Comparison of ENCODE assay signal across 10 cellular contexts in genomic region chr17:79841369-79842135, GRCh38. TPM values are rescaled to one million over a fixed set of nuclear protein-coding genes. Genes with fewer than 3 reads are reported as not detected.
DNase-seq lines count a peak whose midpoint lies in the region; ATAC-seq, FAIRE-seq and TF ChIP-seq lines count a peak whose summit lies in the region.
"Had no signal": no experiment of that assay in that cellular context is flagged by ENCODE, and none has a peak within 500 bp of the region (broad histone marks: within the 10 kb centered on the region; RNA-seq: fewer than 3 reads in every experiment).

No MANE protein-coding gene starts in this region.

- FAIRE-seq in GM19239 (lab: Jason Lieb, UNC), result no peak
- FAIRE-seq: colon had no signal

- peak overlapping the region; percentile 49 to 87 (median 65) for H3K4me3 Mint-ChIP-seq in CD8-positive, alpha-beta memory T cell
- peak overlapping the region; percentile 72 for H3K4me3 Mint-ChIP-seq in activated naive CD8-positive, alpha-beta T cell
- H3K4me3 Mint-ChIP-seq in nephron, result peak overlapping the region; percentile 63 to 80 (median 70)

- CTCF ChIA-PET in CD8-positive, alpha-beta memory T cell (lab: Charles Lee), result interaction anchor here (0.8 to 3.6 kb wide), 13 partner anchors 14 to 176 kb away, joined by 3 to 23 read pairs (median 3); partner anchors contain the start of gene CBX8

- peaks cover 0 to 15% (median 0%) of the 10 kb centered on the region in 3 donors for H3K36me3 Mint-ChIP-seq in CD8-positive, alpha-beta memory T cell
- no peaks in the 10 kb centered on the region for H3K36me3 Mint-ChIP-seq in activated naive CD8-positive, alpha-beta T cell
- no peaks in the 10 kb centered on the region for H3K36me3 Mint-ChIP-seq in nephron (ENCODE audit: low read depth)

- H3K9me3 Mint-ChIP-seq in CD8-positive, alpha-beta memory T cell, result no peaks in the 10 kb centered on the region
- H3K9me3 Mint-ChIP-seq in activated naive CD8-positive, alpha-beta T cell (ENCODE audit: low read depth), result no peaks in the 10 kb centered on the region
- H3K9me3 Mint-ChIP-seq in nephron, result no peaks in the 10 kb centered on the region

- H3K4me1 Mint-ChIP-seq in CD8-positive, alpha-beta memory T cell, result peaks cover 32 to 61% (median 36%) of the 10 kb centered on the region in 3 donors
- H3K4me1 Mint-ChIP-seq in activated naive CD8-positive, alpha-beta T cell (ENCODE audit: low read depth), result peaks cover 30% of the 10 kb centered on the region
- peaks cover 25% of the 10 kb centered on the region for H3K4me1 Mint-ChIP-seq in nephron

- no peaks in the 10 kb centered on the region for H3K36me3 ChIP-seq in CD8-positive, alpha-beta memory T cell (ENCODE audit: insufficient read depth, low read length)
- H3K36me3 ChIP-seq in H7 (replicated peaks; ENCODE audit: control insufficient read depth, insufficient read depth, low read length), result no peaks in the 10 kb centered on the region

- no peak for ATAC-seq in HG03521 (IDR thresholded peaks at IDR 0.05; ENCODE audit: unreplicated experiment)

- TF ChIP-seq CTCF in nephron (IDR thresholded peaks at IDR 0.05; ENCODE audit: unreplicated experiment in 3 of 3), result no peak

- H3K27me3 ChIP-seq in CD8-positive, alpha-beta memory T cell (ENCODE audit: insufficient read depth, low read length, poor library complexity, severe bottlenecking), result peaks cover 48% of the 10 kb centered on the region
- H3K27me3 ChIP-seq in H7 (ENCODE audit: control insufficient read depth, insufficient read depth, low read length), result peaks cover 84% of the 10 kb centered on the region

- no peak overlapping the region for H3K4me3 ChIP-seq in CD8-positive, alpha-beta memory T cell (ENCODE audit: low read length)
- peak overlapping the region; percentile 5; the same call in 1 of the 2 replicates for H3K4me3 ChIP-seq in H7 (ENCODE audit: insufficient read depth, low read depth, low read length)
- H3K4me3 ChIP-seq: SJCRH30 had no signal

- no peak overlapping the region for H3K27ac ChIP-seq in CD8-positive, alpha-beta memory T cell (ENCODE audit: low read depth, low read length)
- H3K27ac ChIP-seq: SJCRH30 had no signal

- H3K27ac Mint-ChIP-seq in CD8-positive, alpha-beta memory T cell, result peak overlapping the region in 3 of 8 donors; percentile 16 to 88 (median 60)
- H3K27ac Mint-ChIP-seq in activated naive CD8-positive, alpha-beta T cell, result no peak overlapping the region
- H3K27ac Mint-ChIP-seq in nephron, result no peak overlapping the region

- H3K27me3 Mint-ChIP-seq in CD8-positive, alpha-beta memory T cell, result peaks cover 40% of the 10 kb centered on the region in 2 donors
- H3K27me3 Mint-ChIP-seq in activated naive CD8-positive, alpha-beta T cell, result peaks cover 8% of the 10 kb centered on the region
- H3K27me3 Mint-ChIP-seq in nephron (ENCODE audit: low read depth), result peaks cover 67% of the 10 kb centered on the region

- DNase-seq in CD8-positive, alpha-beta memory T cell, result no peak
- DNase-seq in H7 (peak; percentile 82), GM19239 (ENCODE audit: insufficient read length, low spot score) (no peak), iPS-NIHi11 (ENCODE audit: low spot score) (no peak)
- DNase-seq: SJCRH30; stimulated activated CD4-positive, alpha-beta T cell treated with anti-CD3 and anti-CD28 coated beads, Interleukin-12 subunit alpha, Interleukin-12 subunit beta, amount 100 ng/mL, for 4 hours had no signal

- H3K4me1 ChIP-seq in CD8-positive, alpha-beta memory T cell (ENCODE audit: insufficient read depth, low read length), result peaks cover 56% of the 10 kb centered on the region

- H3K9me3 ChIP-seq in CD8-positive, alpha-beta memory T cell (ENCODE audit: low read length), result no peaks in the 10 kb centered on the region
- H3K9me3 ChIP-seq: SJCRH30 had no signal

- POLR2A ChIA-PET in CD8-positive, alpha-beta memory T cell (lab: Charles Lee), result interaction anchor here (0.7 to 9.3 kb wide), 5 partner anchors 30 to 113 kb away, joined by 3 to 79 read pairs (median 15); partner anchors contain the start of gene CBX8

RNA-seq across cellular contexts. Expression of gene CBX4, which starts 2.3 kb away (rescaled TPM):
- total RNA-seq in CD8-positive, alpha-beta memory T cell, result 10 to 100 TPM in 1 of 2 experiments, 1 to 10 TPM in 1; 9.8 to 12.2 TPM
- 12.1 TPM for polyA plus RNA-seq in CD8-positive, alpha-beta memory T cell
- total RNA-seq in H7 (2014; rRNA removed; shearing (Covaris generic)), result 6.4 and 6.6 TPM in 2 replicates

RNA-seq across cellular contexts. Expression of gene CBX8, which starts 44.7 kb away (rescaled TPM):
- total RNA-seq in CD8-positive, alpha-beta memory T cell, result 1 to 10 TPM; 1.9 to 2.2 TPM
- 0.91 TPM for polyA plus RNA-seq in CD8-positive, alpha-beta memory T cell
- total RNA-seq in H7 (2014; rRNA removed; shearing (Covaris generic)), result 1.4 and 1.9 TPM in 2 replicates
